In genomic region chr2:153588408-153588807, GRCh38 we compare ENCODE assay signal across 29 cellular contexts.
"Had no signal": no experiment of that assay in that cellular context is flagged by ENCODE, and none has a peak within 500 bp of the region (broad histone marks: within the 10 kb centered on the region; RNA-seq: fewer than 3 reads in every experiment).

No MANE protein-coding gene starts in this region.

- H3K9me3 ChIP-seq: testis, thyroid gland, upper lobe of right lung, uterus, vagina had no signal

- H3K36me3 ChIP-seq: stomach, suprapubic skin, thoracic aorta, thyroid gland, tibial artery, tibial nerve, transverse colon, upper lobe of left lung, upper lobe of right lung, uterus, vagina had no signal

- H3K27me3 ChIP-seq: stomach, suprapubic skin, testis, thyroid gland, tibial artery, tibial nerve, transverse colon, upper lobe of left lung, upper lobe of right lung, uterus, vagina had no signal

- H3K27ac Mint-ChIP-seq: stimulated activated effector memory CD8-positive, alpha-beta T cell treated with anti-CD3 and anti-CD28 coated beads, Interleukin-12 subunit alpha, Interleukin-12 subunit beta, amount 100 ng/mL, for 72 hours; stimulated activated memory B cell treated with anti-CD40 and anti-IgM and Interleukin-4, amounts not matched to agents 10 μg/mL and 1 μg/mL and 100 μg/mL, for 72 hours; stimulated activated naive B cell treated with anti-CD40 and anti-IgM and Interleukin-4, amounts not matched to agents 10 μg/mL and 1 μg/mL and 100 μg/mL, for 72 hours; stimulated activated naive CD8-positive, alpha-beta T cell treated with anti-CD3 and anti-CD28 coated beads, Interleukin-15, amount 100 ng/mL, for 72 hours; stimulated activated naive CD8-positive, alpha-beta T cell treated with anti-CD3 and anti-CD28 coated beads, Interleukin-15, Interleukin-2, amounts not matched to agents 100 ng/mL and 50 ng/mL, for 24 hours; type B pancreatic cell had no signal

- H3K27me3 Mint-ChIP-seq: stimulated activated memory B cell treated with anti-CD40 and anti-IgM and Interleukin-4, amounts not matched to agents 10 μg/mL and 1 μg/mL and 100 μg/mL, for 72 hours; stimulated activated naive B cell treated with anti-CD40 and anti-IgM and Interleukin-4, amounts not matched to agents 10 μg/mL and 1 μg/mL and 100 μg/mL, for 72 hours; stimulated activated naive CD8-positive, alpha-beta T cell treated with anti-CD3 and anti-CD28 coated beads, Interleukin-15, amount 100 ng/mL, for 72 hours; stimulated activated naive CD8-positive, alpha-beta T cell treated with anti-CD3 and anti-CD28 coated beads, Interleukin-15, Interleukin-2, amounts not matched to agents 100 ng/mL and 50 ng/mL, for 24 hours; type B pancreatic cell had no signal

- H3K27ac ChIP-seq: stomach, suprapubic skin, testis, thoracic aorta, thyroid gland, tibial artery, tibial nerve, transverse colon, upper lobe of left lung, upper lobe of right lung, uterus, vagina had no signal

- DNase-seq: stimulated activated CD4-positive, alpha-beta T cell treated with anti-CD3 and anti-CD28 coated beads, Interleukin-2, amount 100 ng/mL, for 48 hours; stimulated activated CD4-positive, alpha-beta T cell treated with anti-CD3 and anti-CD28 coated beads, Interleukin-4, amount 100 ng/mL, for 1 hour; stimulated activated CD4-positive, alpha-beta T cell treated with anti-CD3 and anti-CD28 coated beads, Interleukin-4, amount 100 ng/mL, for 24 hours; stimulated activated CD4-positive, alpha-beta T cell treated with anti-CD3 and anti-CD28 coated beads, Interleukin-4, amount 100 ng/mL, for 4 hours; stimulated activated CD8-positive, alpha-beta memory T cell treated with anti-CD3 and anti-CD28 coated beads, Interleukin-4, amount 100 ng/mL, for 48 hours; stimulated activated naive B cell treated with anti-CD40 and anti-IgM and Interleukin-4, amounts not matched to agents 10 μg/mL and 1 μg/mL and 100 μg/mL, for 72 hours; stimulated activated naive CD4-positive, alpha-beta T cell; stimulated activated naive CD4-positive, alpha-beta T cell treated with Interleukin-2 at 50 U/mL for 16 hours; stimulated activated naive CD8-positive, alpha-beta T cell treated with anti-CD3 and anti-CD28 coated beads, Interleukin-15, amount 100 ng/mL, for 72 hours; stimulated activated naive CD8-positive, alpha-beta T cell treated with anti-CD3 and anti-CD28 coated beads, Interleukin-15, Interleukin-2, amounts not matched to agents 100 U/mL and 50 U/mL, for 24 hours; stomach; substantia nigra; testis; thyroid gland; tibial artery; transverse colon; trophoblast cell; upper lobe of left lung; upper lobe of right lung; uterus had no signal

- H3K4me3 Mint-ChIP-seq: stimulated activated effector memory CD8-positive, alpha-beta T cell treated with anti-CD3 and anti-CD28 coated beads, Interleukin-12 subunit alpha, Interleukin-12 subunit beta, amount 100 ng/mL, for 72 hours; stimulated activated memory B cell treated with anti-CD40 and anti-IgM and Interleukin-4, amounts not matched to agents 10 μg/mL and 1 μg/mL and 100 μg/mL, for 72 hours; stimulated activated naive B cell treated with anti-CD40 and anti-IgM and Interleukin-4, amounts not matched to agents 10 μg/mL and 1 μg/mL and 100 μg/mL, for 72 hours; stimulated activated naive CD8-positive, alpha-beta T cell treated with anti-CD3 and anti-CD28 coated beads, Interleukin-15, amount 100 ng/mL, for 72 hours; stimulated activated naive CD8-positive, alpha-beta T cell treated with anti-CD3 and anti-CD28 coated beads, Interleukin-15, Interleukin-2, amounts not matched to agents 100 ng/mL and 50 ng/mL, for 24 hours; type B pancreatic cell had no signal

- FAIRE-seq: urothelium cell line had no signal

- ATAC-seq: stimulated activated effector memory CD8-positive, alpha-beta T cell treated with anti-CD3 and anti-CD28 coated beads, Interleukin-12 subunit alpha, Interleukin-12 subunit beta, amount 100 ng/mL, for 72 hours; stimulated activated memory B cell treated with anti-CD40 and anti-IgM and Interleukin-4, amounts not matched to agents 10 μg/mL and 1 μg/mL and 100 μg/mL, for 72 hours; stimulated activated naive B cell treated with anti-CD40 and anti-IgM and Interleukin-4, amounts not matched to agents 10 μg/mL and 1 μg/mL and 100 μg/mL, for 72 hours; stimulated activated naive CD8-positive, alpha-beta T cell treated with anti-CD3 and anti-CD28 coated beads, Interleukin-15, amount 100 ng/mL, for 72 hours; stimulated activated naive CD8-positive, alpha-beta T cell treated with anti-CD3 and anti-CD28 coated beads, Interleukin-15, Interleukin-2, amounts not matched to agents 100 U/mL and 50 U/mL, for 24 hours; upper lobe of right lung had no signal

- H3K4me3 ChIP-seq: stomach, suprapubic skin, testis, thoracic aorta, thyroid gland, tibial artery, tibial nerve, transverse colon, upper lobe of left lung, upper lobe of right lung, uterus, vagina had no signal

- H3K36me3 Mint-ChIP-seq: stimulated activated effector memory CD8-positive, alpha-beta T cell treated with anti-CD3 and anti-CD28 coated beads, Interleukin-12 subunit alpha, Interleukin-12 subunit beta, amount 100 ng/mL, for 72 hours; stimulated activated memory B cell treated with anti-CD40 and anti-IgM and Interleukin-4, amounts not matched to agents 10 μg/mL and 1 μg/mL and 100 μg/mL, for 72 hours; stimulated activated naive B cell treated with anti-CD40 and anti-IgM and Interleukin-4, amounts not matched to agents 10 μg/mL and 1 μg/mL and 100 μg/mL, for 72 hours had no signal

- H3K4me1 Mint-ChIP-seq: stimulated activated effector memory CD8-positive, alpha-beta T cell treated with anti-CD3 and anti-CD28 coated beads, Interleukin-12 subunit alpha, Interleukin-12 subunit beta, amount 100 ng/mL, for 72 hours; stimulated activated memory B cell treated with anti-CD40 and anti-IgM and Interleukin-4, amounts not matched to agents 10 μg/mL and 1 μg/mL and 100 μg/mL, for 72 hours; stimulated activated naive B cell treated with anti-CD40 and anti-IgM and Interleukin-4, amounts not matched to agents 10 μg/mL and 1 μg/mL and 100 μg/mL, for 72 hours; stimulated activated naive CD8-positive, alpha-beta T cell treated with anti-CD3 and anti-CD28 coated beads, Interleukin-15, amount 100 ng/mL, for 72 hours had no signal

- H3K4me1 ChIP-seq: stomach, suprapubic skin, testis, thyroid gland, tibial artery, tibial nerve, transverse colon, upper lobe of left lung, upper lobe of right lung, uterus, vagina had no signal
